1 cellular context compared by ENCODE assay signal in the genomic region with DNA sequence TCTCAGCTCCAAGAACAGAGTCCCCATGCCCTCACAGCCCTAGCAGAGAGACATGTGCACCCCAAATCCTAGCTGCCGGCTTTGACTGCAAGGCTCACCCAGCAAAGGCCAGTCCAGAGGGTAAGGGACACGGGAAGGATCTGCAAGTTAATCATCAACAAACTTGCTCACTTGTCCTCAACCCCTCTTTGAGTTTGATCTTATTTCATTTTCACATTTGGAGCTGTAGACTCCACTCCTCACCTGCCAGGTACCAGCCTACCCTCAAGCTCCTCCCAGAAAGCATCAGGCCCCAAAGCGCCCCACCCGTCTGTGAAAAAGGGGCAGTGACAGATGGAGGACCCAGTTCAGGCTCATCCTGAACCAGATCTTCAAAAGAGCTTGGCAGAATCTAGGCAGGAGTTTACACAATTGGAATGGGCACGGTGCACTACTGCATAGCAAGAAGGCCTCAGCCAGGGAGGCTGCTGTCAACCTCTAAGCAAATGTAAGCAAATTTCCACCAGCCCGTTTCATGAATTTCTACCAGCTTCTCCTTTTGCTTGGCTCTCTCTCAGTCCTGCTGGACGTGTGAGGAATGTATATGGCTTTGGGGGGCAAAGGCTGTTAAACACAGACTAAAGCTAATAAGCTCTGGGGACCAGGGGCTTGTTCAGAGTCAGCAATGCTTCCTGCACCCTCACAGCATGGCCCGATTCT.
TF ChIP-seq lines count a peak whose summit lies in the region.

No MANE protein-coding gene starts in this region.

TF ChIP-seq in HepG2, 621 proteins besides CTCF, POLR2A, EP300 and RAD21 (continued from another document and continues in another):
- TF ChIP-seq, protein P1, sequence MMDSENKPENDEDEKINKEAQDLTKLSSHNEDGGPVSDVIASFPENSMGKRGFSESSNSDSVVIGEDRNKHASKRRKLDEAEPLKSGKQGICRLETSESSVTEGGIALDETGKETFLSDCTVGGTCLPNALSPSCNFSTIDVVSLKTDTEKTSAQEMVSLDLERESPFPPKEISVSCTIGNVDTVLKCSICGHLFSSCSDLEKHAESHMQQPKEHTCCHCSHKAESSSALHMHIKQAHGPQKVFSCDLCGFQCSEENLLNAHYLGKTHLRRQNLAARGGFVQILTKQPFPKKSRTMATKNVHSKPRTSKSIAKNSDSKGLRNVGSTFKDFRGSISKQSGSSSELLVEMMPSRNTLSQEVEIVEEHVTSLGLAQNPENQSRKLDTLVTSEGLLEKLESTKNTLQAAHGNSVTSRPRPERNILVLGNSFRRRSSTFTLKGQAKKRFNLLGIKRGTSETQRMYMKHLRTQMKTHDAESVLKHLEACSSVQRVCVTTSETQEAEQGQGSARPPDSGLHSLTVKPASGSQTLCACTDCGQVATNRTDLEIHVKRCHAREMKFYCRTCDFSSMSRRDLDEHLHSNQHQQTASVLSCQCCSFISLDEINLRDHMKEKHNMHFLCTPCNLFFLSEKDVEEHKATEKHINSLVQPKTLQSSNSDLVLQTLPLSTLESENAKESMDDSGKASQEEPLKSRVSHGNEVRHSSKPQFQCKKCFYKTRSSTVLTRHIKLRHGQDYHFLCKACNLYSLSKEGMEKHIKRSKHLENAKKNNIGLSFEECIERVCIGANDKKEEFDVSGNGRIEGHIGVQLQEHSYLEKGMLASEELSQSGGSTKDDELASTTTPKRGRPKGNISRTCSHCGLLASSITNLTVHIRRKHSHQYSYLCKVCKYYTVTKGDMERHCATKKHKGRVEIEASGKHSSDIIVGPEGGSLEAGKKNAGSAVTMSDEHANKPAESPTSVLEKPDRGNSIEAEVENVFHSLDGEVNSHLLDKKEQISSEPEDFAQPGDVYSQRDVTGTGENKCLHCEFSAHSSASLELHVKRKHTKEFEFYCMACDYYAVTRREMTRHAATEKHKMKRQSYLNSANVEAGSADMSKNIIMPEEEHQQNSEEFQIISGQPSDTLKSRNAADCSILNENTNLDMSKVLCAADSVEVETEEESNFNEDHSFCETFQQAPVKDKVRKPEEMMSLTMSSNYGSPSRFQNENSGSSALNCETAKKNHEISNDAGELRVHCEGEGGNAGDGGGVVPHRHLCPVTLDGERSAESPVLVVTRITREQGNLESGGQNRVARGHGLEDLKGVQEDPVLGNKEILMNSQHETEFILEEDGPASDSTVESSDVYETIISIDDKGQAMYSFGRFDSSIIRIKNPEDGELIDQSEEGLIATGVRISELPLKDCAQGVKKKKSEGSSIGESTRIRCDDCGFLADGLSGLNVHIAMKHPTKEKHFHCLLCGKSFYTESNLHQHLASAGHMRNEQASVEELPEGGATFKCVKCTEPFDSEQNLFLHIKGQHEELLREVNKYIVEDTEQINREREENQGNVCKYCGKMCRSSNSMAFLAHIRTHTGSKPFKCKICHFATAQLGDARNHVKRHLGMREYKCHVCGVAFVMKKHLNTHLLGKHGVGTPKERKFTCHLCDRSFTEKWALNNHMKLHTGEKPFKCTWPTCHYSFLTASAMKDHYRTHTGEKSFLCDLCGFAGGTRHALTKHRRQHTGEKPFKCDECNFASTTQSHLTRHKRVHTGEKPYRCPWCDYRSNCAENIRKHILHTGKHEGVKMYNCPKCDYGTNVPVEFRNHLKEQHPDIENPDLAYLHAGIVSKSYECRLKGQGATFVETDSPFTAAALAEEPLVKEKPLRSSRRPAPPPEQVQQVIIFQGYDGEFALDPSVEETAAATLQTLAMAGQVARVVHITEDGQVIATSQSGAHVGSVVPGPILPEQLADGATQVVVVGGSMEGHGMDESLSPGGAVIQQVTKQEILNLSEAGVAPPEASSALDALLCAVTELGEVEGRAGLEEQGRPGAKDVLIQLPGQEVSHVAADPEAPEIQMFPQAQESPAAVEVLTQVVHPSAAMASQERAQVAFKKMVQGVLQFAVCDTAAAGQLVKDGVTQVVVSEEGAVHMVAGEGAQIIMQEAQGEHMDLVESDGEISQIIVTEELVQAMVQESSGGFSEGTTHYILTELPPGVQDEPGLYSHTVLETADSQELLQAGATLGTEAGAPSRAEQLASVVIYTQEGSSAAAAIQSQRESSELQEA (CRISPR knock-in tag; IDR thresholded peaks at IDR 0.05; ENCODE audit: not compliant biosample characterization) = no peak
- TF ChIP-seq SMAD1 (CRISPR knock-in tag; IDR thresholded peaks at IDR 0.05; ENCODE audit: borderline replicate concordance, low read depth) = no peak
- TF ChIP-seq ZFX (CRISPR knock-in tag; IDR thresholded peaks at IDR 0.05; ENCODE audit: low read depth) = peak; percentile 50; the same call in 1 of the 2 replicates
- no peak for TF ChIP-seq SMARCC2 (IDR thresholded peaks at IDR 0.05)
- no peak for TF ChIP-seq ZNF350 (CRISPR knock-in tag; IDR thresholded peaks at IDR 0.05; ENCODE audit: borderline replicate concordance, low read depth)
- TF ChIP-seq GABPB1 (CRISPR knock-in tag; IDR thresholded peaks at IDR 0.05) = no peak
- TF ChIP-seq, protein P2, sequence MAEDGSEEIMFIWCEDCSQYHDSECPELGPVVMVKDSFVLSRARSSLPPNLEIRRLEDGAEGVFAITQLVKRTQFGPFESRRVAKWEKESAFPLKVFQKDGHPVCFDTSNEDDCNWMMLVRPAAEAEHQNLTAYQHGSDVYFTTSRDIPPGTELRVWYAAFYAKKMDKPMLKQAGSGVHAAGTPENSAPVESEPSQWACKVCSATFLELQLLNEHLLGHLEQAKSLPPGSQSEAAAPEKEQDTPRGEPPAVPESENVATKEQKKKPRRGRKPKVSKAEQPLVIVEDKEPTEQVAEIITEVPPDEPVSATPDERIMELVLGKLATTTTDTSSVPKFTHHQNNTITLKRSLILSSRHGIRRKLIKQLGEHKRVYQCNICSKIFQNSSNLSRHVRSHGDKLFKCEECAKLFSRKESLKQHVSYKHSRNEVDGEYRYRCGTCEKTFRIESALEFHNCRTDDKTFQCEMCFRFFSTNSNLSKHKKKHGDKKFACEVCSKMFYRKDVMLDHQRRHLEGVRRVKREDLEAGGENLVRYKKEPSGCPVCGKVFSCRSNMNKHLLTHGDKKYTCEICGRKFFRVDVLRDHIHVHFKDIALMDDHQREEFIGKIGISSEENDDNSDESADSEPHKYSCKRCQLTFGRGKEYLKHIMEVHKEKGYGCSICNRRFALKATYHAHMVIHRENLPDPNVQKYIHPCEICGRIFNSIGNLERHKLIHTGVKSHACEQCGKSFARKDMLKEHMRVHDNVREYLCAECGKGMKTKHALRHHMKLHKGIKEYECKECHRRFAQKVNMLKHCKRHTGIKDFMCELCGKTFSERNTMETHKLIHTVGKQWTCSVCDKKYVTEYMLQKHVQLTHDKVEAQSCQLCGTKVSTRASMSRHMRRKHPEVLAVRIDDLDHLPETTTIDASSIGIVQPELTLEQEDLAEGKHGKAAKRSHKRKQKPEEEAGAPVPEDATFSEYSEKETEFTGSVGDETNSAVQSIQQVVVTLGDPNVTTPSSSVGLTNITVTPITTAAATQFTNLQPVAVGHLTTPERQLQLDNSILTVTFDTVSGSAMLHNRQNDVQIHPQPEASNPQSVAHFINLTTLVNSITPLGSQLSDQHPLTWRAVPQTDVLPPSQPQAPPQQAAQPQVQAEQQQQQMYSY (CRISPR knock-in tag; IDR thresholded peaks at IDR 0.05) = peak; percentile 94
- no peak for TF ChIP-seq MLLT10 (CRISPR knock-in tag; IDR thresholded peaks at IDR 0.05)
- TF ChIP-seq, protein P3, sequence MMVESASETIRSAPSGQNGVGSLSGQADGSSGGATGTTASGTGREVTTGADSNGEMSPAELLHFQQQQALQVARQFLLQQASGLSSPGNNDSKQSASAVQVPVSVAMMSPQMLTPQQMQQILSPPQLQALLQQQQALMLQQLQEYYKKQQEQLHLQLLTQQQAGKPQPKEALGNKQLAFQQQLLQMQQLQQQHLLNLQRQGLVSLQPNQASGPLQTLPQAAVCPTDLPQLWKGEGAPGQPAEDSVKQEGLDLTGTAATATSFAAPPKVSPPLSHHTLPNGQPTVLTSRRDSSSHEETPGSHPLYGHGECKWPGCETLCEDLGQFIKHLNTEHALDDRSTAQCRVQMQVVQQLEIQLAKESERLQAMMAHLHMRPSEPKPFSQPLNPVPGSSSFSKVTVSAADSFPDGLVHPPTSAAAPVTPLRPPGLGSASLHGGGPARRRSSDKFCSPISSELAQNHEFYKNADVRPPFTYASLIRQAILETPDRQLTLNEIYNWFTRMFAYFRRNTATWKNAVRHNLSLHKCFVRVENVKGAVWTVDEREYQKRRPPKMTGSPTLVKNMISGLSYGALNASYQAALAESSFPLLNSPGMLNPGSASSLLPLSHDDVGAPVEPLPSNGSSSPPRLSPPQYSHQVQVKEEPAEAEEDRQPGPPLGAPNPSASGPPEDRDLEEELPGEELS (CRISPR knock-in tag; IDR thresholded peaks at IDR 0.05) = no peak
- TF ChIP-seq RFXAP (CRISPR knock-in tag; IDR thresholded peaks at IDR 0.05; ENCODE audit: borderline replicate concordance) = no peak
- TF ChIP-seq, protein P4, sequence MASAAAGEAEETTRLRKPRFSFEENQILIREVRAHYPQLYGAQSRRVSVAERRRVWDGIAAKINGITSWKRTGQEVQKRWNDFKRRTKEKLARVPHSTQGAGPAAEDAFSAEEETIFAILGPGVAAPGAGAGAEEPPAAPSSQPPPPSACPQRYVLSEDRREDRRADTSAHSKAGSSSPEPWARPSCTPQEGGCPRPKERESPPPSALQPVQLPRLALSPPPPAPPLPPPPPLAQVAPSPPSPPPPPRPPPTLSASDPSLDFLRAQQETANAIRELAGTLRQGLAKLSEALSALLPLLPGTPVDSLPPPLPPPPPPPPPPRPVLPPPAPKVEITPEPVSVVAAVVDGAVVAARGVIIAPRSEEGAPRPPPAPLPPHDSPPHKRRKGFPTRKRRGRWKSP (CRISPR knock-in tag; IDR thresholded peaks at IDR 0.05) = no peak
- TF ChIP-seq ZNF670 (CRISPR knock-in tag; IDR thresholded peaks at IDR 0.05; ENCODE audit: borderline replicate concordance) = no peak
- no peak for TF ChIP-seq RNF2 (conservative IDR thresholded peaks at IDR 0.05; ENCODE audit: low read depth)
- TF ChIP-seq ZNF33B (CRISPR knock-in tag; IDR thresholded peaks at IDR 0.05) = no peak
- TF ChIP-seq KMT2A (CRISPR knock-in tag; IDR thresholded peaks at IDR 0.05) = 0 out of 2 replicates have a peak, but pooled peaks have one; percentile 20
- no peak for TF ChIP-seq IKZF1 (IDR thresholded peaks at IDR 0.05)
- TF ChIP-seq, protein P5, sequence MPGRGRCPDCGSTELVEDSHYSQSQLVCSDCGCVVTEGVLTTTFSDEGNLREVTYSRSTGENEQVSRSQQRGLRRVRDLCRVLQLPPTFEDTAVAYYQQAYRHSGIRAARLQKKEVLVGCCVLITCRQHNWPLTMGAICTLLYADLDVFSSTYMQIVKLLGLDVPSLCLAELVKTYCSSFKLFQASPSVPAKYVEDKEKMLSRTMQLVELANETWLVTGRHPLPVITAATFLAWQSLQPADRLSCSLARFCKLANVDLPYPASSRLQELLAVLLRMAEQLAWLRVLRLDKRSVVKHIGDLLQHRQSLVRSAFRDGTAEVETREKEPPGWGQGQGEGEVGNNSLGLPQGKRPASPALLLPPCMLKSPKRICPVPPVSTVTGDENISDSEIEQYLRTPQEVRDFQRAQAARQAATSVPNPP (CRISPR knock-in tag; IDR thresholded peaks at IDR 0.05) = no peak
- TF ChIP-seq, protein P6, sequence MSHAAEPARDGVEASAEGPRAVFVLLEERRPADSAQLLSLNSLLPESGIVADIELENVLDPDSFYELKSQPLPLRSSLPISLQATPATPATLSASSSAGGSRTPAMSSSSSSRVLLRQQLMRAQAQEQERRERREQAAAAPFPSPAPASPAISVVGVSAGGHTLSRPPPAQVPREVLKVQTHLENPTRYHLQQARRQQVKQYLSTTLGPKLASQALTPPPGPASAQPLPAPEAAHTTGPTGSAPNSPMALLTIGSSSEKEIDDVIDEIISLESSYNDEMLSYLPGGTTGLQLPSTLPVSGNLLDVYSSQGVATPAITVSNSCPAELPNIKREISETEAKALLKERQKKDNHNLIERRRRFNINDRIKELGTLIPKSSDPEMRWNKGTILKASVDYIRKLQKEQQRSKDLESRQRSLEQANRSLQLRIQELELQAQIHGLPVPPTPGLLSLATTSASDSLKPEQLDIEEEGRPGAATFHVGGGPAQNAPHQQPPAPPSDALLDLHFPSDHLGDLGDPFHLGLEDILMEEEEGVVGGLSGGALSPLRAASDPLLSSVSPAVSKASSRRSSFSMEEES (CRISPR knock-in tag; IDR thresholded peaks at IDR 0.05) = no peak
- TF ChIP-seq, protein P7, sequence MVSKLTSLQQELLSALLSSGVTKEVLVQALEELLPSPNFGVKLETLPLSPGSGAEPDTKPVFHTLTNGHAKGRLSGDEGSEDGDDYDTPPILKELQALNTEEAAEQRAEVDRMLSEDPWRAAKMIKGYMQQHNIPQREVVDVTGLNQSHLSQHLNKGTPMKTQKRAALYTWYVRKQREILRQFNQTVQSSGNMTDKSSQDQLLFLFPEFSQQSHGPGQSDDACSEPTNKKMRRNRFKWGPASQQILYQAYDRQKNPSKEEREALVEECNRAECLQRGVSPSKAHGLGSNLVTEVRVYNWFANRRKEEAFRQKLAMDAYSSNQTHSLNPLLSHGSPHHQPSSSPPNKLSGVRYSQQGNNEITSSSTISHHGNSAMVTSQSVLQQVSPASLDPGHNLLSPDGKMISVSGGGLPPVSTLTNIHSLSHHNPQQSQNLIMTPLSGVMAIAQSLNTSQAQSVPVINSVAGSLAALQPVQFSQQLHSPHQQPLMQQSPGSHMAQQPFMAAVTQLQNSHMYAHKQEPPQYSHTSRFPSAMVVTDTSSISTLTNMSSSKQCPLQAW (CRISPR knock-in tag; IDR thresholded peaks at IDR 0.05) = peak; percentile 94
- 0 out of 2 replicates have a peak, but pooled peaks have one; percentile 24 for TF ChIP-seq ZNF605 (CRISPR knock-in tag; IDR thresholded peaks at IDR 0.05)
- no peak for TF ChIP-seq ZNF891 (CRISPR knock-in tag; IDR thresholded peaks at IDR 0.05)
- TF ChIP-seq JUNB (CRISPR knock-in tag; IDR thresholded peaks at IDR 0.05; ENCODE audit: borderline replicate concordance) = no peak
- TF ChIP-seq ZNF263 (CRISPR knock-in tag; IDR thresholded peaks at IDR 0.05) = no peak
- TF ChIP-seq HOXD1 (CRISPR knock-in tag; IDR thresholded peaks at IDR 0.05) = no peak
- no peak for TF ChIP-seq NR2F2 (IDR thresholded peaks at IDR 0.05; ENCODE audit: borderline replicate concordance, low read depth)
- no peak for TF ChIP-seq ZKSCAN8 (CRISPR knock-in tag; IDR thresholded peaks at IDR 0.05; ENCODE audit: borderline replicate concordance)
- TF ChIP-seq ATF7 (IDR thresholded peaks at IDR 0.05) = no peak
- no peak for TF ChIP-seq ATF7 (CRISPR knock-in tag; IDR thresholded peaks at IDR 0.05)
- TF ChIP-seq, protein P8, sequence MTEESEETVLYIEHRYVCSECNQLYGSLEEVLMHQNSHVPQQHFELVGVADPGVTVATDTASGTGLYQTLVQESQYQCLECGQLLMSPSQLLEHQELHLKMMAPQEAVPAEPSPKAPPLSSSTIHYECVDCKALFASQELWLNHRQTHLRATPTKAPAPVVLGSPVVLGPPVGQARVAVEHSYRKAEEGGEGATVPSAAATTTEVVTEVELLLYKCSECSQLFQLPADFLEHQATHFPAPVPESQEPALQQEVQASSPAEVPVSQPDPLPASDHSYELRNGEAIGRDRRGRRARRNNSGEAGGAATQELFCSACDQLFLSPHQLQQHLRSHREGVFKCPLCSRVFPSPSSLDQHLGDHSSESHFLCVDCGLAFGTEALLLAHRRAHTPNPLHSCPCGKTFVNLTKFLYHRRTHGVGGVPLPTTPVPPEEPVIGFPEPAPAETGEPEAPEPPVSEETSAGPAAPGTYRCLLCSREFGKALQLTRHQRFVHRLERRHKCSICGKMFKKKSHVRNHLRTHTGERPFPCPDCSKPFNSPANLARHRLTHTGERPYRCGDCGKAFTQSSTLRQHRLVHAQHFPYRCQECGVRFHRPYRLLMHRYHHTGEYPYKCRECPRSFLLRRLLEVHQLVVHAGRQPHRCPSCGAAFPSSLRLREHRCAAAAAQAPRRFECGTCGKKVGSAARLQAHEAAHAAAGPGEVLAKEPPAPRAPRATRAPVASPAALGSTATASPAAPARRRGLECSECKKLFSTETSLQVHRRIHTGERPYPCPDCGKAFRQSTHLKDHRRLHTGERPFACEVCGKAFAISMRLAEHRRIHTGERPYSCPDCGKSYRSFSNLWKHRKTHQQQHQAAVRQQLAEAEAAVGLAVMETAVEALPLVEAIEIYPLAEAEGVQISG (CRISPR knock-in tag; IDR thresholded peaks at IDR 0.05) = 0 out of 2 replicates have a peak, but pooled peaks have one; percentile 19
- TF ChIP-seq CHD4 (IDR thresholded peaks at IDR 0.05; ENCODE audit: borderline replicate concordance, low read length) = no peak
- peak; percentile 49; the same call in 1 of the 2 replicates for TF ChIP-seq ZNF501 (CRISPR knock-in tag; IDR thresholded peaks at IDR 0.05)
- no peak for TF ChIP-seq ZNF564 (CRISPR knock-in tag; IDR thresholded peaks at IDR 0.05)
